Comparison of ENCODE assay signal across 1 cellular context in the genomic region with DNA sequence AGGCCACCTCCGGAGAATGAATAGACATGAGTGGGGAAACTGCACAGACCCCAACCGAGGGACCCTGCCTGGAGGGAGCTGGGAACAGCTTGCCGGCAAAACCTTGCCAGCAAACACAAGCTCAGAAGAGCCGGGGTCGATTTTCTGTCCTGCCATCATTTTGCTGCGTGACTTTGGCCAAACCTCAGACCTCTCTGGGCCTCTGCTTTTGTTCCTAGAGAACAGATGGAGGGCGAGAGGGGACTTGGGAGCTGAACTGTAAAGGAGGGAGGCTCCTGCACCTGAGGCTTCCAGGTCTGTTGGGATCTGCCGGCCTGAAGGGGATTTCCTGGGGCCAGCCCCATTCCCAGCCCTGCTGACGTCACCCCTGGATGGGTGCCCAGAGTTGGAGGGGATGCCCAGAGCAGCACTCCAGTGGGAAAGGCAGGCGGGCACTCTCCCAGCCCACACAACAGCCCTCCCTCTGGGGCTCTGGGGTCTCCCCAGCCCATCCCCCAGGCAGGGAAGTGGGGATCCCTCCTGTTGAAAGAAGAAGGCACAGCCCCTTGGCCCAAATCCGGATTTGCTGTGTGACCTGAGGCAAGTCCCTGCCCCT.
TF ChIP-seq lines count a peak whose summit lies in the region.

No MANE protein-coding gene starts in this region.

TF ChIP-seq in HEK293, 187 proteins besides CTCF, POLR2A, EP300 and RAD21 (continued from another document):
- TF ChIP-seq ZNF239 (tag by site-specific recombination; IDR thresholded peaks at IDR 0.05): no peak
- TF ChIP-seq, protein P1, sequence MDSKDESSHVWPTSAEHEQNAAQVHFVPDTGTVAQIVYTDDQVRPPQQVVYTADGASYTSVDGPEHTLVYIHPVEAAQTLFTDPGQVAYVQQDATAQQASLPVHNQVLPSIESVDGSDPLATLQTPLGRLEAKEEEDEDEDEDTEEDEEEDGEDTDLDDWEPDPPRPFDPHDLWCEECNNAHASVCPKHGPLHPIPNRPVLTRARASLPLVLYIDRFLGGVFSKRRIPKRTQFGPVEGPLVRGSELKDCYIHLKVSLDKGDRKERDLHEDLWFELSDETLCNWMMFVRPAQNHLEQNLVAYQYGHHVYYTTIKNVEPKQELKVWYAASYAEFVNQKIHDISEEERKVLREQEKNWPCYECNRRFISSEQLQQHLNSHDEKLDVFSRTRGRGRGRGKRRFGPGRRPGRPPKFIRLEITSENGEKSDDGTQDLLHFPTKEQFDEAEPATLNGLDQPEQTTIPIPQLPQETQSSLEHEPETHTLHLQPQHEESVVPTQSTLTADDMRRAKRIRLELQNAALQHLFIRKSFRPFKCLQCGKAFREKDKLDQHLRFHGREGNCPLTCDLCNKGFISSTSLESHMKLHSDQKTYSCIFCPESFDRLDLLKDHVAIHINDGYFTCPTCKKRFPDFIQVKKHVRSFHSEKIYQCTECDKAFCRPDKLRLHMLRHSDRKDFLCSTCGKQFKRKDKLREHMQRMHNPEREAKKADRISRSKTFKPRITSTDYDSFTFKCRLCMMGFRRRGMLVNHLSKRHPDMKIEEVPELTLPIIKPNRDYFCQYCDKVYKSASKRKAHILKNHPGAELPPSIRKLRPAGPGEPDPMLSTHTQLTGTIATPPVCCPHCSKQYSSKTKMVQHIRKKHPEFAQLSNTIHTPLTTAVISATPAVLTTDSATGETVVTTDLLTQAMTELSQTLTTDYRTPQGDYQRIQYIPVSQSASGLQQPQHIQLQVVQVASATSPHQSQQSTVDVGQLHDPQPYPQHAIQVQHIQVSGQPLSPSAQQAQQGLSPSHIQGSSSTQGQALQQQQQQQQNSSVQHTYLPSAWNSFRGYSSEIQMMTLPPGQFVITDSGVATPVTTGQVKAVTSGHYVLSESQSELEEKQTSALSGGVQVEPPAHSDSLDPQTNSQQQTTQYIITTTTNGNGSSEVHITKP (tag by site-specific recombination; IDR thresholded peaks at IDR 0.05): 0 out of 2 replicates have a peak, but pooled peaks have one; percentile 27
- peak; percentile 60; the same call in 1 of the 2 replicates for TF ChIP-seq ZNF629 (tag by site-specific recombination; IDR thresholded peaks at IDR 0.05)
- no peak for TF ChIP-seq HOXA7 (CRISPR knock-in tag; IDR thresholded peaks at IDR 0.05; ENCODE audit: borderline replicate concordance)
- TF ChIP-seq ZNF610 (tag by site-specific recombination; IDR thresholded peaks at IDR 0.05; ENCODE audit: borderline replicate concordance): no peak
- TF ChIP-seq ZNF138 (tag by site-specific recombination; IDR thresholded peaks at IDR 0.05; ENCODE audit: borderline replicate concordance): no peak
- peak; percentile 24; the same call in 1 of the 2 replicates for TF ChIP-seq GLIS2 (tag by site-specific recombination; IDR thresholded peaks at IDR 0.05)
- TF ChIP-seq, protein P2, sequence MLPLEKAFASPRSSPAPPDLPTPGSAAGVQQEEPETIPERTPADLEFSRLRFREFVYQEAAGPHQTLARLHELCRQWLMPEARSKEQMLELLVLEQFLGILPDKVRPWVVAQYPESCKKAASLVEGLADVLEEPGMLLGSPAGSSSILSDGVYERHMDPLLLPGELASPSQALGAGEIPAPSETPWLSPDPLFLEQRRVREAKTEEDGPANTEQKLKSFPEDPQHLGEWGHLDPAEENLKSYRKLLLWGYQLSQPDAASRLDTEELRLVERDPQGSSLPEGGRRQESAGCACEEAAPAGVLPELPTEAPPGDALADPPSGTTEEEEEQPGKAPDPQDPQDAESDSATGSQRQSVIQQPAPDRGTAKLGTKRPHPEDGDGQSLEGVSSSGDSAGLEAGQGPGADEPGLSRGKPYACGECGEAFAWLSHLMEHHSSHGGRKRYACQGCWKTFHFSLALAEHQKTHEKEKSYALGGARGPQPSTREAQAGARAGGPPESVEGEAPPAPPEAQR (tag by site-specific recombination; IDR thresholded peaks at IDR 0.05): no peak
- no peak for TF ChIP-seq ZNF10 (tag by site-specific recombination; IDR thresholded peaks at IDR 0.05)
- TF ChIP-seq ZBTB17 (tag by site-specific recombination; IDR thresholded peaks at IDR 0.05): peak; percentile 41; the same call in 1 of the 2 replicates
- TF ChIP-seq ZNF37A (tag by site-specific recombination; IDR thresholded peaks at IDR 0.05): no peak
- TF ChIP-seq, protein P3, sequence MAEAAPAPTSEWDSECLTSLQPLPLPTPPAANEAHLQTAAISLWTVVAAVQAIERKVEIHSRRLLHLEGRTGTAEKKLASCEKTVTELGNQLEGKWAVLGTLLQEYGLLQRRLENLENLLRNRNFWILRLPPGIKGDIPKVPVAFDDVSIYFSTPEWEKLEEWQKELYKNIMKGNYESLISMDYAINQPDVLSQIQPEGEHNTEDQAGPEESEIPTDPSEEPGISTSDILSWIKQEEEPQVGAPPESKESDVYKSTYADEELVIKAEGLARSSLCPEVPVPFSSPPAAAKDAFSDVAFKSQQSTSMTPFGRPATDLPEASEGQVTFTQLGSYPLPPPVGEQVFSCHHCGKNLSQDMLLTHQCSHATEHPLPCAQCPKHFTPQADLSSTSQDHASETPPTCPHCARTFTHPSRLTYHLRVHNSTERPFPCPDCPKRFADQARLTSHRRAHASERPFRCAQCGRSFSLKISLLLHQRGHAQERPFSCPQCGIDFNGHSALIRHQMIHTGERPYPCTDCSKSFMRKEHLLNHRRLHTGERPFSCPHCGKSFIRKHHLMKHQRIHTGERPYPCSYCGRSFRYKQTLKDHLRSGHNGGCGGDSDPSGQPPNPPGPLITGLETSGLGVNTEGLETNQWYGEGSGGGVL (tag by site-specific recombination; IDR thresholded peaks at IDR 0.05): peak; percentile 41
- no peak for TF ChIP-seq HOXC10 (CRISPR knock-in tag; IDR thresholded peaks at IDR 0.05)
- TF ChIP-seq, protein P4, sequence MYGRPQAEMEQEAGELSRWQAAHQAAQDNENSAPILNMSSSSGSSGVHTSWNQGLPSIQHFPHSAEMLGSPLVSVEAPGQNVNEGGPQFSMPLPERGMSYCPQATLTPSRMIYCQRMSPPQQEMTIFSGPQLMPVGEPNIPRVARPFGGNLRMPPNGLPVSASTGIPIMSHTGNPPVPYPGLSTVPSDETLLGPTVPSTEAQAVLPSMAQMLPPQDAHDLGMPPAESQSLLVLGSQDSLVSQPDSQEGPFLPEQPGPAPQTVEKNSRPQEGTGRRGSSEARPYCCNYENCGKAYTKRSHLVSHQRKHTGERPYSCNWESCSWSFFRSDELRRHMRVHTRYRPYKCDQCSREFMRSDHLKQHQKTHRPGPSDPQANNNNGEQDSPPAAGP (tag by site-specific recombination; IDR thresholded peaks at IDR 0.05): 0 out of 2 replicates have a peak, but pooled peaks have one; percentile 15
- TF ChIP-seq ZNF830 (tag by site-specific recombination; IDR thresholded peaks at IDR 0.05; ENCODE audit: low read depth): no peak
- 0 out of 2 replicates have a peak, but pooled peaks have one; percentile 18 for TF ChIP-seq SP7 (tag by site-specific recombination; IDR thresholded peaks at IDR 0.05)
- no peak for TF ChIP-seq ZNF501 (tag by site-specific recombination; IDR thresholded peaks at IDR 0.05)
- TF ChIP-seq, protein P5, sequence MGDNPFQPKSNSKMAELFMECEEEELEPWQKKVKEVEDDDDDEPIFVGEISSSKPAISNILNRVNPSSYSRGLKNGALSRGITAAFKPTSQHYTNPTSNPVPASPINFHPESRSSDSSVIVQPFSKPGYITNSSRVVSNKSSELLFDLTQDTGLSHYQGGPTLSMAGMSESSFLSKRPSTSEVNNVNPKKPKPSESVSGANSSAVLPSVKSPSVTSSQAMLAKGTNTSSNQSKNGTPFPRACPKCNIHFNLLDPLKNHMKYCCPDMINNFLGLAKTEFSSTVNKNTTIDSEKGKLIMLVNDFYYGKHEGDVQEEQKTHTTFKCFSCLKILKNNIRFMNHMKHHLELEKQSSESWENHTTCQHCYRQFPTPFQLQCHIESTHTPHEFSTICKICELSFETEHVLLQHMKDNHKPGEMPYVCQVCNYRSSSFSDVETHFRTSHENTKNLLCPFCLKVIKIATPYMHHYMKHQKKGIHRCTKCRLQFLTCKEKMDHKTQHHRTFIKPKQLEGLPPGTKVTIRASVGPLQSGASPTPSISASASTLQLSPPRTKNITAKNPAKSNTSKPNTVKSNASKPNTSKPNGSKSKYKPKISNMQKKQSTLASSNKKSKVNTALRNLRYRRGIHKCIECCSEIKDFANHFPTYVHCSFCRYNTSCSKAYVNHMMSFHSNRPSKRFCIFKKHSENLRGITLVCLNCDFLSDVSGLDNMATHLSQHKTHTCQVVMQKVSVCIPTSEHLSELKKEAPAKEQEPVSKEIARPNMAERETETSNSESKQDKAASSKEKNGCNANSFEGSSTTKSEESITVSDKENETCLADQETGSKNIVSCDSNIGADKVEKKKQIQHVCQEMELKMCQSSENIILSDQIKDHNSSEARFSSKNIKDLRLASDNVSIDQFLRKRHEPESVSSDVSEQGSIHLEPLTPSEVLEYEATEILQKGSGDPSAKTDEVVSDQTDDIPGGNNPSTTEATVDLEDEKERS (tag by site-specific recombination; IDR thresholded peaks at IDR 0.05): no peak
- TF ChIP-seq, protein P6, sequence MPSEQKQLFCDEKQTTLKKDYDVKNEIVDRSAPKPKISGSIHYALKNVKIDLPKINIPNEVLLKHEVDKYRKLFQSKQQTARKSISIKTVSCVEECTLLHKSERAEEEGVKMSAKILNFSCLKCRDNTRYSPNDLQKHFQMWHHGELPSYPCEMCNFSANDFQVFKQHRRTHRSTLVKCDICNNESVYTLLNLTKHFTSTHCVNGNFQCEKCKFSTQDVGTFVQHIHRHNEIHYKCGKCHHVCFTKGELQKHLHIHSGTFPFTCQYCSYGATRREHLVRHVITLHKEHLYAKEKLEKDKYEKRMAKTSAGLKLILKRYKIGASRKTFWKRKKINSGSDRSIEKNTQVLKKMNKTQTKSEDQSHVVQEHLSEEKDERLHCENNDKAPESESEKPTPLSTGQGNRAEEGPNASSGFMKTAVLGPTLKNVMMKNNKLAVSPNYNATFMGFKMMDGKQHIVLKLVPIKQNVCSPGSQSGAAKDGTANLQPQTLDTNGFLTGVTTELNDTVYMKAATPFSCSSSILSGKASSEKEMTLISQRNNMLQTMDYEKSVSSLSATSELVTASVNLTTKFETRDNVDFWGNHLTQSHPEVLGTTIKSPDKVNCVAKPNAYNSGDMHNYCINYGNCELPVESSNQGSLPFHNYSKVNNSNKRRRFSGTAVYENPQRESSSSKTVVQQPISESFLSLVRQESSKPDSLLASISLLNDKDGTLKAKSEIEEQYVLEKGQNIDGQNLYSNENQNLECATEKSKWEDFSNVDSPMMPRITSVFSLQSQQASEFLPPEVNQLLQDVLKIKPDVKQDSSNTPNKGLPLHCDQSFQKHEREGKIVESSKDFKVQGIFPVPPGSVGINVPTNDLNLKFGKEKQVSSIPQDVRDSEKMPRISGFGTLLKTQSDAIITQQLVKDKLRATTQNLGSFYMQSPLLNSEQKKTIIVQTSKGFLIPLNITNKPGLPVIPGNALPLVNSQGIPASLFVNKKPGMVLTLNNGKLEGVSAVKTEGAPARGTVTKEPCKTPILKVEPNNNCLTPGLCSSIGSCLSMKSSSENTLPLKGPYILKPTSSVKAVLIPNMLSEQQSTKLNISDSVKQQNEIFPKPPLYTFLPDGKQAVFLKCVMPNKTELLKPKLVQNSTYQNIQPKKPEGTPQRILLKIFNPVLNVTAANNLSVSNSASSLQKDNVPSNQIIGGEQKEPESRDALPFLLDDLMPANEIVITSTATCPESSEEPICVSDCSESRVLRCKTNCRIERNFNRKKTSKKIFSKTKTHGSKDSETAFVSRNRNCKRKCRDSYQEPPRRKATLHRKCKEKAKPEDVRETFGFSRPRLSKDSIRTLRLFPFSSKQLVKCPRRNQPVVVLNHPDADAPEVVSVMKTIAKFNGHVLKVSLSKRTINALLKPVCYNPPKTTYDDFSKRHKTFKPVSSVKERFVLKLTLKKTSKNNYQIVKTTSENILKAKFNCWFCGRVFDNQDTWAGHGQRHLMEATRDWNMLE (tag by site-specific recombination; conservative IDR thresholded peaks at IDR 0.05; ENCODE audit: low read depth): no peak
- no peak for TF ChIP-seq ZBTB48 (tag by site-specific recombination; IDR thresholded peaks at IDR 0.05)
- TF ChIP-seq MZF1 (tag by site-specific recombination; IDR thresholded peaks at IDR 0.05; ENCODE audit: borderline replicate concordance): peak; percentile 68
- peak; percentile 32; the same call in 1 of the 2 replicates for TF ChIP-seq IKZF3 (tag by site-specific recombination; IDR thresholded peaks at IDR 0.05)
- TF ChIP-seq ZNF48 (tag by site-specific recombination; IDR thresholded peaks at IDR 0.05): no peak
- TF ChIP-seq ZIC2 (tag by site-specific recombination; IDR thresholded peaks at IDR 0.05): peak; percentile 15; the same call in 1 of the 2 replicates
- peak; percentile 56 for TF ChIP-seq ZNF341 (tag by site-specific recombination; IDR thresholded peaks at IDR 0.05; ENCODE audit: low read depth)
- TF ChIP-seq EGR2 (tag by site-specific recombination; IDR thresholded peaks at IDR 0.05; ENCODE audit: low read depth): no peak
- TF ChIP-seq ZNF585B (tag by site-specific recombination; IDR thresholded peaks at IDR 0.05): no peak
- TF ChIP-seq, protein P7, sequence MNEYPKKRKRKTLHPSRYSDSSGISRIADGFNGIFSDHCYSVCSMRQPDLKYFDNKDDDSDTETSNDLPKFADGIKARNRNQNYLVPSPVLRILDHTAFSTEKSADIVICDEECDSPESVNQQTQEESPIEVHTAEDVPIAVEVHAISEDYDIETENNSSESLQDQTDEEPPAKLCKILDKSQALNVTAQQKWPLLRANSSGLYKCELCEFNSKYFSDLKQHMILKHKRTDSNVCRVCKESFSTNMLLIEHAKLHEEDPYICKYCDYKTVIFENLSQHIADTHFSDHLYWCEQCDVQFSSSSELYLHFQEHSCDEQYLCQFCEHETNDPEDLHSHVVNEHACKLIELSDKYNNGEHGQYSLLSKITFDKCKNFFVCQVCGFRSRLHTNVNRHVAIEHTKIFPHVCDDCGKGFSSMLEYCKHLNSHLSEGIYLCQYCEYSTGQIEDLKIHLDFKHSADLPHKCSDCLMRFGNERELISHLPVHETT (tag by site-specific recombination; IDR thresholded peaks at IDR 0.05): no peak; the same call in 1 of the 2 replicates
- TF ChIP-seq SCRT2 (tag by site-specific recombination; IDR thresholded peaks at IDR 0.05): no peak
- TF ChIP-seq ZBTB8A (tag by site-specific recombination; IDR thresholded peaks at IDR 0.05): 0 out of 2 replicates have a peak, but pooled peaks have one; percentile 25
- TF ChIP-seq WT1 (tag by site-specific recombination; IDR thresholded peaks at IDR 0.05): no peak
- no peak for TF ChIP-seq ZNF266 (tag by site-specific recombination; IDR thresholded peaks at IDR 0.05; ENCODE audit: low read depth)
- no peak for TF ChIP-seq GLIS1 (tag by site-specific recombination; IDR thresholded peaks at IDR 0.05)
- TF ChIP-seq ZNF791 (tag by site-specific recombination; IDR thresholded peaks at IDR 0.05): no peak
- no peak for TF ChIP-seq ZNF169 (tag by site-specific recombination; IDR thresholded peaks at IDR 0.05)
- TF ChIP-seq, protein P8, sequence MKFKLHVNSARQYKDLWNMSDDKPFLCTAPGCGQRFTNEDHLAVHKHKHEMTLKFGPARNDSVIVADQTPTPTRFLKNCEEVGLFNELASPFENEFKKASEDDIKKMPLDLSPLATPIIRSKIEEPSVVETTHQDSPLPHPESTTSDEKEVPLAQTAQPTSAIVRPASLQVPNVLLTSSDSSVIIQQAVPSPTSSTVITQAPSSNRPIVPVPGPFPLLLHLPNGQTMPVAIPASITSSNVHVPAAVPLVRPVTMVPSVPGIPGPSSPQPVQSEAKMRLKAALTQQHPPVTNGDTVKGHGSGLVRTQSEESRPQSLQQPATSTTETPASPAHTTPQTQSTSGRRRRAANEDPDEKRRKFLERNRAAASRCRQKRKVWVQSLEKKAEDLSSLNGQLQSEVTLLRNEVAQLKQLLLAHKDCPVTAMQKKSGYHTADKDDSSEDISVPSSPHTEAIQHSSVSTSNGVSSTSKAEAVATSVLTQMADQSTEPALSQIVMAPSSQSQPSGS (tag by site-specific recombination; IDR thresholded peaks at IDR 0.05; ENCODE audit: low read depth): peak; percentile 93
- peak; percentile 25; the same call in 1 of the 2 replicates for TF ChIP-seq ZNF768 (tag by site-specific recombination; IDR thresholded peaks at IDR 0.05)
TF ChIP-seq in HEK293: peak in this region for 17.
